Comparison of ENCODE assay signal across 1 cellular context in the genomic region with DNA sequence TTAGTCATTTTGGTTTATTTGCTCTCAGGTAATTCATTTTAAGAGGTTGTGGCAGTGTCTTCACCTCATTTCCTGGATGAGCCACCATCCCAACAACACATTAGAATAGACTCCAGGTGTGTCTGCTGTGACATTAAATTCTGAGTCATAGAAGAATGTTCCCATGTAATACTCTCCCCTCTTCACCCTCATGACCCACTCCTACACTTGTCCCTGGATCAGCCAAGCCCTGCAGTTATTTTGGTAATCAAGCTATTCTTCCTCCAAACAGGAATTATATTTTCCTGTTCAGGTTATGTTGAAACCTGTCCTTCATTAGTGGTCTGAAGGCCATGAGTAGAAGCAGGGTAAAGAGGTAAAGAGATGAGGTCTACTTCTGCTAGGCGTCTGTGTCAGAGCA.
TF ChIP-seq lines count a peak whose summit lies in the region.

No MANE protein-coding gene starts in this region.

TF ChIP-seq in A549, 52 proteins besides CTCF, POLR2A, EP300 and RAD21 (continued from another document):
- TF ChIP-seq, protein P1, sequence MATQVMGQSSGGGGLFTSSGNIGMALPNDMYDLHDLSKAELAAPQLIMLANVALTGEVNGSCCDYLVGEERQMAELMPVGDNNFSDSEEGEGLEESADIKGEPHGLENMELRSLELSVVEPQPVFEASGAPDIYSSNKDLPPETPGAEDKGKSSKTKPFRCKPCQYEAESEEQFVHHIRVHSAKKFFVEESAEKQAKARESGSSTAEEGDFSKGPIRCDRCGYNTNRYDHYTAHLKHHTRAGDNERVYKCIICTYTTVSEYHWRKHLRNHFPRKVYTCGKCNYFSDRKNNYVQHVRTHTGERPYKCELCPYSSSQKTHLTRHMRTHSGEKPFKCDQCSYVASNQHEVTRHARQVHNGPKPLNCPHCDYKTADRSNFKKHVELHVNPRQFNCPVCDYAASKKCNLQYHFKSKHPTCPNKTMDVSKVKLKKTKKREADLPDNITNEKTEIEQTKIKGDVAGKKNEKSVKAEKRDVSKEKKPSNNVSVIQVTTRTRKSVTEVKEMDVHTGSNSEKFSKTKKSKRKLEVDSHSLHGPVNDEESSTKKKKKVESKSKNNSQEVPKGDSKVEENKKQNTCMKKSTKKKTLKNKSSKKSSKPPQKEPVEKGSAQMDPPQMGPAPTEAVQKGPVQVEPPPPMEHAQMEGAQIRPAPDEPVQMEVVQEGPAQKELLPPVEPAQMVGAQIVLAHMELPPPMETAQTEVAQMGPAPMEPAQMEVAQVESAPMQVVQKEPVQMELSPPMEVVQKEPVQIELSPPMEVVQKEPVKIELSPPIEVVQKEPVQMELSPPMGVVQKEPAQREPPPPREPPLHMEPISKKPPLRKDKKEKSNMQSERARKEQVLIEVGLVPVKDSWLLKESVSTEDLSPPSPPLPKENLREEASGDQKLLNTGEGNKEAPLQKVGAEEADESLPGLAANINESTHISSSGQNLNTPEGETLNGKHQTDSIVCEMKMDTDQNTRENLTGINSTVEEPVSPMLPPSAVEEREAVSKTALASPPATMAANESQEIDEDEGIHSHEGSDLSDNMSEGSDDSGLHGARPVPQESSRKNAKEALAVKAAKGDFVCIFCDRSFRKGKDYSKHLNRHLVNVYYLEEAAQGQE (IDR thresholded peaks at IDR 0.05), result no peak
- TF ChIP-seq RNF2 (IDR thresholded peaks at IDR 0.05; ENCODE audit: borderline replicate concordance, low read depth), result no peak
